ENCODE assay signal across 8 cellular contexts in genomic region chr2:172426635-172427255, GRCh38. TPM values are rescaled to one million over a fixed set of nuclear protein-coding genes. Genes with fewer than 3 reads are reported as not detected.
DNase-seq lines count a peak whose midpoint lies in the region; ATAC-seq and TF ChIP-seq lines count a peak whose summit lies in the region.

No MANE protein-coding gene starts in this region.

- H3K36me3 ChIP-seq in endocrine pancreas (ENCODE audit: control insufficient read depth, insufficient read depth, low read length) (no peaks in the 10 kb centered on the region), neural progenitor cell (no peaks in the 10 kb centered on the region)

- H3K9ac ChIP-seq in endocrine pancreas (ENCODE audit: control insufficient read depth, insufficient read depth, low read length) (no peak overlapping the region), neural progenitor cell (no peak overlapping the region)

- H3K27ac Mint-ChIP-seq in CD4-positive, alpha-beta T cell = peak overlapping the region; percentile 89
- H3K27ac Mint-ChIP-seq in neural progenitor cell = peak overlapping the region; percentile 50

- TF ChIP-seq CTCF in CD4-positive, alpha-beta T cell (IDR thresholded peaks at IDR 0.05) = no peak
- no peak for TF ChIP-seq CTCF in neural progenitor cell (IDR thresholded peaks at IDR 0.05)

- H3K9me3 Mint-ChIP-seq in CD4-positive, alpha-beta T cell = no peaks in the 10 kb centered on the region
- no peaks in the 10 kb centered on the region for H3K9me3 Mint-ChIP-seq in neural progenitor cell

- CTCF ChIA-PET in CD4-positive, alpha-beta T cell (lab: Charles Lee) = interaction anchor here (1.1 to 14.8 kb wide), 7 partner anchors 10 to 300 kb away, joined by 3 to 282 read pairs (median 6); no protein-coding TSS in a partner anchor

- no peak for ATAC-seq in CD4-positive, alpha-beta T cell (ENCODE audit: poor library complexity)
- no peak for ATAC-seq in HG02571 (IDR thresholded peaks at IDR 0.05; ENCODE audit: unreplicated experiment)
- no peak for ATAC-seq in GM19035 (IDR thresholded peaks at IDR 0.05; ENCODE audit: unreplicated experiment)

- POLR2A ChIA-PET in CD4-positive, alpha-beta T cell (lab: Charles Lee) = interaction anchor here (0.6 to 22.8 kb wide), 15 partner anchors 8 to 245 kb away, joined by 3 to 482 read pairs (median 6); no protein-coding TSS in a partner anchor

- peak overlapping the region; percentile 24 for H3K4me3 ChIP-seq in endocrine pancreas (ENCODE audit: control insufficient read depth, insufficient read depth, low read length)
- H3K4me3 ChIP-seq in neural progenitor cell = peak overlapping the region; percentile 84

- H3K4me2 ChIP-seq in neural progenitor cell = peak overlapping the region; percentile 88

- intact Hi-C loops in CD4-positive, alpha-beta T cell (cut with DNase I, micrococcal nuclease) = loop anchor here in 1 of 2 experiments (5.0 kb wide), 2 partner anchors 126 to 509 kb away; no protein-coding TSS in a partner anchor

- peaks cover 14% of the 10 kb centered on the region for H3K36me3 Mint-ChIP-seq in CD4-positive, alpha-beta T cell (ENCODE audit: low read depth)
- H3K36me3 Mint-ChIP-seq in neural progenitor cell = peaks cover 9% of the 10 kb centered on the region

- H3K4me1 Mint-ChIP-seq in CD4-positive, alpha-beta T cell (ENCODE audit: low read depth) = peaks cover 47% of the 10 kb centered on the region
- H3K4me1 Mint-ChIP-seq in neural progenitor cell = peaks cover 38% of the 10 kb centered on the region

- no peaks in the 10 kb centered on the region for H3K27me3 ChIP-seq in CD4-positive, alpha-beta T cell (ENCODE audit: control insufficient read depth, insufficient read depth, low read length)
- no peaks in the 10 kb centered on the region for H3K27me3 ChIP-seq in endocrine pancreas (ENCODE audit: control insufficient read depth, insufficient read depth, low read length)
- peaks cover 10% of the 10 kb centered on the region for H3K27me3 ChIP-seq in neural progenitor cell

- no peak for DNase-seq in CD4-positive, alpha-beta T cell
- peak; percentile 81 for DNase-seq in NCI-H510A (lab: John Stamatoyannopoulos, UW)
- DNase-seq in neural progenitor cell (ENCODE audit: low spot score) = no peak
- DNase-seq in SK-N-DZ (ENCODE audit: low spot score) = no peak
- DNase-seq in D341Med (ENCODE audit: low spot score) = no peak

- H2AFZ ChIP-seq in neural progenitor cell (replicated peaks) = peak overlapping the region; percentile 59

- no peaks in the 10 kb centered on the region for H3K27me3 Mint-ChIP-seq in CD4-positive, alpha-beta T cell
- peaks cover 11% of the 10 kb centered on the region for H3K27me3 Mint-ChIP-seq in neural progenitor cell (ENCODE audit: insufficient read depth, low read depth)

- peak overlapping the region; percentile 88 for H3K4me3 Mint-ChIP-seq in CD4-positive, alpha-beta T cell
- peak overlapping the region; percentile 87 for H3K4me3 Mint-ChIP-seq in neural progenitor cell

- no peaks in the 10 kb centered on the region for H3K9me3 ChIP-seq in CD4-positive, alpha-beta T cell (ENCODE audit: control insufficient read depth, low read length)
- H3K9me3 ChIP-seq in endocrine pancreas (ENCODE audit: control insufficient read depth, low read length) (no peaks in the 10 kb centered on the region), neural progenitor cell (ENCODE audit: low read depth) (no peaks in the 10 kb centered on the region)

- H3K27ac ChIP-seq in CD4-positive, alpha-beta T cell (ENCODE audit: low read depth, low read length) = peak overlapping the region; percentile 74
- no peak overlapping the region for H3K27ac ChIP-seq in neural progenitor cell

- peaks cover 30% of the 10 kb centered on the region for H4K20me1 ChIP-seq in neural progenitor cell (ENCODE audit: low read depth)

- no peaks in the 10 kb centered on the region for H3K4me1 ChIP-seq in endocrine pancreas (ENCODE audit: control insufficient read depth, insufficient read depth, low read length)
- peaks cover 42% of the 10 kb centered on the region for H3K4me1 ChIP-seq in neural progenitor cell

- H3F3A ChIP-seq in neural progenitor cell (ENCODE audit: low read depth) = peaks cover 36% of the 10 kb centered on the region

- H3K79me2 ChIP-seq in neural progenitor cell (ENCODE audit: low read depth) = peaks cover 42% of the 10 kb centered on the region

RNA-seq across cellular contexts. Expression of gene ITGA6, which starts 0.6 kb away (rescaled TPM):
- total RNA-seq in CD4-positive, alpha-beta T cell = 10 to 100 TPM; 53.5 to 58.0 TPM
- 97.2 and 161 TPM in 2 replicates for total RNA-seq in neural progenitor cell (ENCODE audit: low replicate concordance)
- 0.03 and 0.18 TPM in 2 replicates for polyA plus RNA-seq in SK-N-DZ (2014; cell fraction: cytosol; rRNA removed)
- polyA plus RNA-seq in SK-N-DZ (2014; cell fraction: nucleus; rRNA removed) = 0.28 and 0.31 TPM in 2 replicates
